Comparison of ENCODE assay signal across 4 cellular contexts in genomic region chr12:76127588-76127987, GRCh38.
TF ChIP-seq lines count a peak whose summit lies in the region.

No MANE protein-coding gene starts in this region.

TF ChIP-seq in HepG2, 621 proteins besides CTCF, POLR2A, EP300 and RAD21:
- TF ChIP-seq ZNF121 (CRISPR knock-in tag; IDR thresholded peaks at IDR 0.05) (0 out of 2 replicates have a peak, but pooled peaks have one; percentile 28), SPEN (CRISPR knock-in tag; IDR thresholded peaks at IDR 0.05; ENCODE audit: low read depth) (no peak)
TF ChIP-seq in HepG2: peak in this region for 1.

TF ChIP-seq in HEK293, 187 proteins besides CTCF, POLR2A, EP300 and RAD21:
- TF ChIP-seq ZNF121 (tag by site-specific recombination; IDR thresholded peaks at IDR 0.05) (peak; percentile 40; the same call in 1 of the 2 replicates), ZSCAN18 (tag by site-specific recombination; IDR thresholded peaks at IDR 0.05) (no peak)

TF ChIP-seq in WTC11, 78 proteins besides CTCF, POLR2A, EP300 and RAD21:
- TF ChIP-seq ZNF121 (CRISPR knock-in tag; IDR thresholded peaks at IDR 0.05) (peak; percentile 65; the same call in 1 of the 2 replicates), ZMAT4 (CRISPR knock-in tag; IDR thresholded peaks at IDR 0.05) (no peak)

TF ChIP-seq in K562, 482 proteins besides CTCF, POLR2A, EP300 and RAD21:
- TF ChIP-seq ZNF121 (CRISPR knock-in tag; conservative IDR thresholded peaks at IDR 0.05) (peak; percentile 94), RBM25 (IDR thresholded peaks at IDR 0.05; ENCODE audit: low read depth, low read length, severe bottlenecking) (peak; percentile 9), BCOR (IDR thresholded peaks at IDR 0.05) (0 out of 2 replicates have a peak, but pooled peaks have one; percentile 32), HDAC1 (IDR thresholded peaks at IDR 0.05) (no peak), CHD4 (IDR thresholded peaks at IDR 0.05; ENCODE audit: insufficient read depth, insufficient replicate concordance, low read depth, low read length, poor library complexity, severe bottlenecking) (no peak)
